21 cellular contexts compared by ENCODE assay signal in genomic region chr4:16758206-16758605, GRCh38.
DNase-seq lines count a peak whose midpoint lies in the region; TF ChIP-seq lines count a peak whose summit lies in the region.
"Had no signal": no experiment of that assay in that cellular context is flagged by ENCODE, and none has a peak within 500 bp of the region (broad histone marks: within the 10 kb centered on the region; RNA-seq: fewer than 3 reads in every experiment).

No MANE protein-coding gene starts in this region.

- no peaks in the 10 kb centered on the region for H3K27me3 ChIP-seq in uterus
- H3K27me3 ChIP-seq: BE2C; BLaER1 treated with 17β-estradiol and CSF1 and Interleukin-3, amounts not matched to agents 10 nM and 100 nM had no signal

- peaks cover 0 to 9% of the 10 kb centered on the region in 2 donors for H3K4me1 ChIP-seq in uterus
- H3K4me1 ChIP-seq: A549 had no signal

- peak overlapping the region; percentile 27; the same call in 1 of the 2 replicates for H3K27ac Mint-ChIP-seq in HFFc6
- peak overlapping the region; percentile 97 to 98 (median 97) for H3K27ac Mint-ChIP-seq in nephron
- H3K27ac Mint-ChIP-seq: CD14-positive monocyte; CD4-positive, alpha-beta T cell had no signal

- H3K4me3 ChIP-seq in uterus (no peak overlapping the region), foreskin fibroblast (ENCODE audit: low read depth in 1 of 2, low read length in 2 of 2) (no peak overlapping the region)
- H3K4me3 ChIP-seq: A549; BLaER1 treated with 17β-estradiol and CSF1 and Interleukin-3, amounts not matched to agents 10 nM and 100 nM had no signal

- intact Hi-C loops in uterus (cut with DNase I; ENCODE audit: low total_unique reads) = no loop called here

- no peaks in the 10 kb centered on the region for H3K36me3 ChIP-seq in uterus
- H3K36me3 ChIP-seq: BLaER1 treated with 17β-estradiol and CSF1 and Interleukin-3, amounts not matched to agents 10 nM and 100 nM had no signal

- H3K36me3 Mint-ChIP-seq in HFFc6 (ENCODE audit: low read depth) = peaks cover 20% of the 10 kb centered on the region; the same call in 1 of the 2 replicates
- H3K36me3 Mint-ChIP-seq in nephron (ENCODE audit: low read depth) = peaks cover 31% of the 10 kb centered on the region
- H3K36me3 Mint-ChIP-seq: CD14-positive monocyte had no signal

- H3K27me3 Mint-ChIP-seq in HFFc6 (ENCODE audit: insufficient read depth) = no peaks in the 10 kb centered on the region; the same call in 1 of the 2 replicates
- no peaks in the 10 kb centered on the region for H3K27me3 Mint-ChIP-seq in nephron (ENCODE audit: low read depth)
- H3K27me3 Mint-ChIP-seq: CD4-positive, alpha-beta T cell had no signal

- no peak for TF ChIP-seq CTCF in HFFc6 (IDR thresholded peaks at IDR 0.05)
- no peak for TF ChIP-seq CTCF in nephron (IDR thresholded peaks at IDR 0.05; ENCODE audit: unreplicated experiment in 3 of 3)
- no peak for TF ChIP-seq CTCF in uterus (IDR thresholded peaks at IDR 0.05)
- TF ChIP-seq CTCF in foreskin fibroblast (IDR thresholded peaks at IDR 0.05; ENCODE audit: low read depth, low read length) = no peak

- H3K4me3 Mint-ChIP-seq in HFFc6 (peak overlapping the region; percentile 2; the same call in 1 of the 2 replicates), nephron (no peak overlapping the region)
- H3K4me3 Mint-ChIP-seq: CD14-positive monocyte; CD4-positive, alpha-beta T cell had no signal

- no peak for TF ChIP-seq POLR2A in uterus (IDR thresholded peaks at IDR 0.05)

- H3K9me3 Mint-ChIP-seq in HFFc6 = no peaks in the 10 kb centered on the region
- no peaks in the 10 kb centered on the region for H3K9me3 Mint-ChIP-seq in nephron
- H3K9me3 Mint-ChIP-seq: CD4-positive, alpha-beta T cell had no signal

- peak; percentile 27 for DNase-seq in EH (ENCODE audit: low read depth)
- no peak for DNase-seq in HFFc6
- DNase-seq in uterus = no peak
- DNase-seq in NCI-H345 treated with DMSO at 0.1 percent for 48 hours (lab: John Stamatoyannopoulos, UW; ENCODE audit: unreplicated experiment) = no peak
- DNase-seq in iPS-NIHi11 (ENCODE audit: low spot score) = no peak
- DNase-seq in foreskin fibroblast = no peak
- DNase-seq: 8988T; ACHN; AML-193; BE2C; Calu3; CD4-positive, alpha-beta T cell; COR-L47; DMS53; DMS79 treated with DMSO at 0.1 percent for 48 hours; H7; HCEC 1CT had no signal

- no peaks in the 10 kb centered on the region for H3K9me3 ChIP-seq in uterus
- H3K9me3 ChIP-seq: A549 had no signal

- peaks cover 63% of the 10 kb centered on the region for H3K4me1 Mint-ChIP-seq in HFFc6 (ENCODE audit: low read depth)
- peaks cover 64% of the 10 kb centered on the region for H3K4me1 Mint-ChIP-seq in nephron
- H3K4me1 Mint-ChIP-seq: CD14-positive monocyte had no signal

- H3K27ac ChIP-seq in uterus = peak overlapping the region; percentile 62 to 67
- H3K27ac ChIP-seq: A549; BLaER1 treated with 17β-estradiol and CSF1 and Interleukin-3, amounts not matched to agents 10 nM and 100 nM had no signal
